In the genomic region with DNA sequence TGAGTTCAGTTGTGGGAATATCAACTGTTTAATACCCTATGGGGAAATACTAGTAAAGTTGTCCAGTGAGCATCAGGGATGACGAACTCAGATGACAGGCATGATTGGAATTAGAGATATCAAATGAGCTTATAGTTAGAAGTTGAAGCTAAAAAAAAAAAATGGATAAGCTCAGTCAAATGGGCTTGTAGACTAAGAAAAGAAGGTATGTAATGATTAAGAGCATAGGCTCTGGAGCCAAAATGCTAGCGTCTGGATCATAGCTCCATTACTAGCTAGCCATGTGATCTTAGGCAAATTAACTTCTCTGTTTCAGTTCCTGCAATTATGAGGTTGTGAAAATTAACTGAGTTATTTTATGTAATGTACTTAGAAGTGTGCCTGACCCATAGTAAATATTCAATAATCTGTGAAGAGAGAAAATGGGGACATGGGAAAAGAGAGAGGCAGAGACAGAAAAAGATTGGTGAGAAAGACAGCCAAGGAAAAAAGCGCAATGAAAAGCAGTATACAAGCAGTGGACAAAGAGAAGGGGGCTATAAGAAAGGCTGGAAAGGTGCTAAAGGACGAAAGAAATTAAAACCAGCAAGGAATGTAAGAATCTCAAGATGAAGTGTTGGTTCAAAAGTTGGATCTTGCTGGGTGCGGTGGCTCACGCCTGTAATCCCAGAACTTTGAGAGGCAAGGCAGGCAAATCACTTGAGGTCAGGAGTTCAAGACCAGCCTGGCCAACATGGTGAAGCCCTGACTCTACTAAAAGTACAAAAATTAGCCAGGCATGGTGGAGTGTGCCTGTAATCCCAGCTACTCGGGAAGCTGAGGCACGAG, we compare ENCODE assay signal across 8 cellular contexts.
DNase-seq lines count a peak whose midpoint lies in the region; ATAC-seq, FAIRE-seq and TF ChIP-seq lines count a peak whose summit lies in the region.

No MANE protein-coding gene starts in this region.

- H3K9me2 ChIP-seq in Karpas-422 (replicated peaks; ENCODE audit: insufficient read depth, low read length): no peaks in the 10 kb centered on the region

- H3K27ac ChIP-seq in Karpas-422 (ENCODE audit: low read length) (peak overlapping the region; percentile 96), urinary bladder (ENCODE audit: low read depth) (peak overlapping the region; percentile 16)

- no peaks in the 10 kb centered on the region for H4K20me1 ChIP-seq in Karpas-422 (ENCODE audit: insufficient read depth, low read depth, low read length)

- H3K9me3 ChIP-seq in Karpas-422 (ENCODE audit: low read length): no peaks in the 10 kb centered on the region

- peak overlapping the region; percentile 69 for H3K4me3 Mint-ChIP-seq in central memory CD8-positive, alpha-beta T cell

- ATAC-seq in GM21786 (IDR thresholded peaks at IDR 0.05; ENCODE audit: unreplicated experiment): peak; percentile 40
- ATAC-seq in central memory CD8-positive, alpha-beta T cell (replicated peaks; ENCODE audit: extremely low read depth, poor library complexity, severe bottlenecking): no peak

- H3K27ac Mint-ChIP-seq in central memory CD8-positive, alpha-beta T cell (ENCODE audit: low read depth): peak overlapping the region; percentile 90

- no peak for TF ChIP-seq POLR2A in GM12892 (IDR thresholded peaks at IDR 0.05; ENCODE audit: low read depth, low read length)

- H3K36me3 ChIP-seq in Karpas-422 (ENCODE audit: insufficient read depth, low read length): no peaks in the 10 kb centered on the region
- no peaks in the 10 kb centered on the region for H3K36me3 ChIP-seq in urinary bladder (ENCODE audit: insufficient read depth)

- FAIRE-seq in GM12892 (lab: Jason Lieb, UNC): peak; percentile 86

- peak overlapping the region; percentile 74 for H3K9ac ChIP-seq in Karpas-422 (ENCODE audit: low read length)

- peaks cover 62% of the 10 kb centered on the region for H3K4me1 ChIP-seq in Karpas-422 (ENCODE audit: low read length)
- H3K4me1 ChIP-seq in urinary bladder (ENCODE audit: insufficient read depth): no peaks in the 10 kb centered on the region

- H3K27me3 ChIP-seq in Karpas-422 (ENCODE audit: low read length): no peaks in the 10 kb centered on the region

- DNase-seq in GM12892 (ENCODE audit: insufficient read length) (no peak), Karpas-422 (peak; percentile 96), NCI-H345 treated with DMSO at 0.1 percent for 48 hours (lab: John Stamatoyannopoulos, UW; ENCODE audit: unreplicated experiment) (no peak), HuH-7.5 (ENCODE audit: low spot score) (no peak), COR-L47 (lab: John Stamatoyannopoulos, UW) (no peak)
- DNase-seq in central memory CD8-positive, alpha-beta T cell (ENCODE audit: low spot score in 2 of 2): no peak

- peaks cover 7% of the 10 kb centered on the region for H3K36me3 Mint-ChIP-seq in central memory CD8-positive, alpha-beta T cell (ENCODE audit: insufficient read depth)

- peak overlapping the region; percentile 87 for H3K4me2 ChIP-seq in Karpas-422 (ENCODE audit: low read depth, low read length, poor library complexity, severe bottlenecking)

- peaks cover 57% of the 10 kb centered on the region for H3K4me1 Mint-ChIP-seq in central memory CD8-positive, alpha-beta T cell

- H2AFZ ChIP-seq in Karpas-422 (ENCODE audit: low read length): no peak overlapping the region

- H3K27me3 Mint-ChIP-seq in central memory CD8-positive, alpha-beta T cell: no peaks in the 10 kb centered on the region

- H3K79me2 ChIP-seq in Karpas-422 (ENCODE audit: low read length): no peaks in the 10 kb centered on the region

- H3K4me3 ChIP-seq in Karpas-422 (ENCODE audit: low read length): peak overlapping the region; percentile 52
- no peak overlapping the region for H3K4me3 ChIP-seq in urinary bladder (ENCODE audit: low read depth, low read length)

- H3K9me3 Mint-ChIP-seq in central memory CD8-positive, alpha-beta T cell: peaks cover 6% of the 10 kb centered on the region

- 90% methylated on average over 8 of the region's 8 CpGs for WGBS in urinary bladder
